18 cellular contexts compared by ENCODE assay signal in genomic region chr1:101337968-101338367, GRCh38.
DNase-seq lines count a peak whose midpoint lies in the region; ATAC-seq, FAIRE-seq and TF ChIP-seq lines count a peak whose summit lies in the region.
"Had no signal": no experiment of that assay in that cellular context is flagged by ENCODE, and none has a peak within 500 bp of the region (broad histone marks: within the 10 kb centered on the region; RNA-seq: fewer than 3 reads in every experiment).

No MANE protein-coding gene starts in this region.

- DNase-seq in GM12891 (ENCODE audit: insufficient read length, low spot score) (no peak), NOMO-1 treated with DMSO at 0.1 percent for 48 hours (lab: John Stamatoyannopoulos, UW; ENCODE audit: unreplicated experiment) (no peak), foreskin melanocyte (no peak), erythroblast (lab: John Stamatoyannopoulos, UW) (no peak)
- DNase-seq in effector memory CD8-positive, alpha-beta T cell, result no peak
- DNase-seq in naive thymus-derived CD4-positive, alpha-beta T cell, result no peak
- DNase-seq: CD8-positive, alpha-beta T cell; DMS 273 treated with DMSO at 0.1 percent for 48 hours; DMS53; GOT3; H7; HFFc6; IMR-90 had no signal

- FAIRE-seq in GM12891 (lab: Jason Lieb, UNC), result peak; percentile 16
- FAIRE-seq: G401.6, HTR-8/SVneo had no signal

- peaks cover 4 to 34% of the 10 kb centered on the region in 2 donors for H3K4me1 Mint-ChIP-seq in effector memory CD8-positive, alpha-beta T cell (ENCODE audit: low read depth in 2 of 2)
- H3K4me1 Mint-ChIP-seq in naive thymus-derived CD4-positive, alpha-beta T cell, result peaks cover 0 to 24% (median 0%) of the 10 kb centered on the region in 7 donors
- H3K4me1 Mint-ChIP-seq: B cell had no signal

- no peaks in the 10 kb centered on the region for H3K36me3 ChIP-seq in naive thymus-derived CD4-positive, alpha-beta T cell (ENCODE audit: control insufficient read depth in 2 of 3, insufficient read depth in 3 of 3, low read length in 3 of 3)
- H3K36me3 ChIP-seq: BLaER1 treated with 17β-estradiol and CSF1 and Interleukin-3, amounts not matched to agents 10 nM and 100 nM had no signal

- H3K9me3 ChIP-seq in naive thymus-derived CD4-positive, alpha-beta T cell (ENCODE audit: control insufficient read depth in 2 of 3, low read length in 3 of 3), result no peaks in the 10 kb centered on the region

- no peaks in the 10 kb centered on the region for H3K27me3 ChIP-seq in naive thymus-derived CD4-positive, alpha-beta T cell (ENCODE audit: control insufficient read depth in 2 of 2, insufficient read depth in 2 of 2, low read length in 2 of 2)
- H3K27me3 ChIP-seq: BLaER1 treated with 17β-estradiol and CSF1 and Interleukin-3, amounts not matched to agents 10 nM and 100 nM had no signal

- H3K4me3 ChIP-seq in naive thymus-derived CD4-positive, alpha-beta T cell (ENCODE audit: low read length), result no peak overlapping the region
- H3K4me3 ChIP-seq: BLaER1 treated with 17β-estradiol and CSF1 and Interleukin-3, amounts not matched to agents 10 nM and 100 nM had no signal

- H3K4me3 Mint-ChIP-seq in effector memory CD8-positive, alpha-beta T cell, result peak overlapping the region in 1 of 2 donors; percentile 34
- H3K4me3 Mint-ChIP-seq in naive thymus-derived CD4-positive, alpha-beta T cell, result no peak overlapping the region
- H3K4me3 Mint-ChIP-seq: B cell; CD8-positive, alpha-beta T cell; HFFc6 had no signal

- H3K27ac Mint-ChIP-seq in effector memory CD8-positive, alpha-beta T cell, result peak overlapping the region; percentile 75 to 88
- H3K27ac Mint-ChIP-seq in naive thymus-derived CD4-positive, alpha-beta T cell, result no peak overlapping the region
- H3K27ac Mint-ChIP-seq: B cell, HFFc6 had no signal

- CTCF ChIA-PET in naive thymus-derived CD4-positive, alpha-beta T cell (lab: Charles Lee), result interaction anchor here (0.6 to 1.7 kb wide), 2 partner anchors 20 to 45 kb away, joined by 3 to 5 read pairs; no protein-coding TSS in a partner anchor

- TF ChIP-seq POLR2A in GM12891 (IDR thresholded peaks at IDR 0.05; ENCODE audit: low read depth, low read length) (no peak), erythroblast (IDR thresholded peaks at IDR 0.05; ENCODE audit: low read length) (no peak)

- H3K9me3 Mint-ChIP-seq in effector memory CD8-positive, alpha-beta T cell, result peaks cover 0 to 2% of the 10 kb centered on the region in 2 donors
- peaks cover 0 to 17% (median 4%) of the 10 kb centered on the region in 11 donors for H3K9me3 Mint-ChIP-seq in naive thymus-derived CD4-positive, alpha-beta T cell
- H3K9me3 Mint-ChIP-seq: HFFc6 had no signal

- ATAC-seq in effector memory CD8-positive, alpha-beta T cell (replicated peaks), result peak; percentile 54
- peak; percentile 14 for ATAC-seq in naive thymus-derived CD4-positive, alpha-beta T cell
- ATAC-seq: HCT116 had no signal

- intact Hi-C loops in naive thymus-derived CD4-positive, alpha-beta T cell (cut with micrococcal nuclease), result no loop called here

- peaks cover 0 to 5% of the 10 kb centered on the region in 2 donors for H3K4me1 ChIP-seq in naive thymus-derived CD4-positive, alpha-beta T cell (ENCODE audit: control insufficient read depth in 2 of 2, insufficient read depth in 2 of 2, low read length in 2 of 2)

- no peaks in the 10 kb centered on the region for H3K36me3 Mint-ChIP-seq in effector memory CD8-positive, alpha-beta T cell (ENCODE audit: insufficient read depth)
- H3K36me3 Mint-ChIP-seq in naive thymus-derived CD4-positive, alpha-beta T cell, result peaks cover 0 to 7% (median 1%) of the 10 kb centered on the region in 5 donors

- POLR2A ChIA-PET in naive thymus-derived CD4-positive, alpha-beta T cell (lab: Charles Lee), result interaction anchor here (1.0 kb wide), 1 partner anchor 20 kb away, joined by 3 read pairs; no protein-coding TSS in a partner anchor

- no peak overlapping the region for H3K27ac ChIP-seq in naive thymus-derived CD4-positive, alpha-beta T cell (ENCODE audit: low read depth, low read length)
- H3K27ac ChIP-seq: BLaER1 treated with 17β-estradiol and CSF1 and Interleukin-3, amounts not matched to agents 10 nM and 100 nM had no signal

- H3K27me3 Mint-ChIP-seq in effector memory CD8-positive, alpha-beta T cell, result no peaks in the 10 kb centered on the region
- H3K27me3 Mint-ChIP-seq in naive thymus-derived CD4-positive, alpha-beta T cell, result peaks cover 0 to 13% (median 0%) of the 10 kb centered on the region in 5 donors
- H3K27me3 Mint-ChIP-seq: B cell had no signal

TF ChIP-seq in GM12891, 5 proteins besides CTCF, POLR2A, EP300 and RAD21:
- TF ChIP-seq POU2F2 (IDR thresholded peaks at IDR 0.05; ENCODE audit: low read depth, low read length) (no peak), POLR2AphosphoS5 (IDR thresholded peaks at IDR 0.05; ENCODE audit: low read depth, low read length) (no peak), SPI1 (IDR thresholded peaks at IDR 0.05; ENCODE audit: low read depth, low read length) (no peak), TAF1 (IDR thresholded peaks at IDR 0.05; ENCODE audit: low read depth, low read length) (no peak), PAX5 (IDR thresholded peaks at IDR 0.05; ENCODE audit: insufficient read depth, low read length, severe bottlenecking) (no peak)

Comparison
In these comparisons a context has a peak if more than half of its experiments do, and no peak if none do; other contexts are left out.
1. H3K27ac Mint-ChIP-seq: peak in effector memory CD8-positive, alpha-beta T cell (2 of 2); none in naive thymus-derived CD4-positive, alpha-beta T cell (0 of 9).